ENCODE assay signal across 23 cellular contexts in genomic region chr11:27635567-27636037, GRCh38.
DNase-seq lines count a peak whose midpoint lies in the region; ATAC-seq and TF ChIP-seq lines count a peak whose summit lies in the region.
"Had no signal": no experiment of that assay in that cellular context is flagged by ENCODE, and none has a peak within 500 bp of the region (broad histone marks: within the 10 kb centered on the region; RNA-seq: fewer than 3 reads in every experiment).

No MANE protein-coding gene starts in this region.

- H3K9me3 ChIP-seq in HUES48 (ENCODE audit: control insufficient read depth, insufficient read depth, low read length) = no peaks in the 10 kb centered on the region
- H3K9me3 ChIP-seq: uterus had no signal

- H3K27me3 Mint-ChIP-seq in GM23338 (ENCODE audit: insufficient read depth, low read depth, poor library complexity) = peaks cover 34% of the 10 kb centered on the region
- H3K27me3 Mint-ChIP-seq: activated B cell treated with CpG ODN at 0.5 μM for 24 hours; activated CD8-positive, alpha-beta T cell treated with anti-CD3 and anti-CD28 coated beads for 36 hours; naive thymus-derived CD8-positive, alpha-beta T cell had no signal

- peaks cover 37% of the 10 kb centered on the region for H3K79me2 ChIP-seq in GM23338 (replicated peaks; ENCODE audit: insufficient read depth)

- peak overlapping the region; percentile 98 for H3K27ac Mint-ChIP-seq in GM23338
- no peak overlapping the region for H3K27ac Mint-ChIP-seq in stimulated activated effector memory CD8-positive, alpha-beta T cell treated with anti-CD3 and anti-CD28 coated beads, Interleukin-12 subunit alpha, Interleukin-12 subunit beta, amount 100 ng/mL, for 72 hours
- H3K27ac Mint-ChIP-seq: activated B cell treated with CpG ODN at 0.5 μM for 24 hours; activated CD8-positive, alpha-beta T cell treated with anti-CD3 and anti-CD28 coated beads for 36 hours; activated T-cell treated with anti-CD3 and anti-CD28 coated beads, Interleukin-2, amount 50 U/mL, for 72 hours; naive thymus-derived CD8-positive, alpha-beta T cell had no signal

- no peaks in the 10 kb centered on the region; the same call in 1 of the 2 replicates for H4K20me1 ChIP-seq in GM23338 (replicated peaks; ENCODE audit: insufficient read depth)

- 0 out of 2 replicates have a peak overlapping the region, but pooled peaks have one; percentile 36 for H3K9ac ChIP-seq in HUES48 (ENCODE audit: low read depth, low read length)

- ATAC-seq in GM23338 = peak; percentile 53
- no peak for ATAC-seq in HG02970 (IDR thresholded peaks at IDR 0.05; ENCODE audit: low FRiP score, unreplicated experiment)
- no peak for ATAC-seq in stimulated activated effector memory CD8-positive, alpha-beta T cell treated with anti-CD3 and anti-CD28 coated beads, Interleukin-12 subunit alpha, Interleukin-12 subunit beta, amount 100 ng/mL, for 72 hours
- ATAC-seq: activated CD8-positive, alpha-beta T cell treated with anti-CD3 and anti-CD28 coated beads for 36 hours; activated T-cell treated with anti-CD3 and anti-CD28 coated beads, Interleukin-2, amount 50 U/mL, for 72 hours; naive thymus-derived CD8-positive, alpha-beta T cell had no signal

- H3K4me2 ChIP-seq in GM23338 = peak overlapping the region; percentile 54

- H3K4me3 ChIP-seq in GM23338 = peak overlapping the region; percentile 17
- peak overlapping the region; percentile 37; the same call in 1 of the 2 replicates for H3K4me3 ChIP-seq in HUES48 (ENCODE audit: low read depth, low read length)
- H3K4me3 ChIP-seq in epithelial cell of esophagus (ENCODE audit: low read length) = no peak overlapping the region
- H3K4me3 ChIP-seq: ascending aorta, uterus had no signal

- peaks cover 49% of the 10 kb centered on the region for H3K36me3 Mint-ChIP-seq in GM23338 (ENCODE audit: low read depth)
- H3K36me3 Mint-ChIP-seq in stimulated activated effector memory CD8-positive, alpha-beta T cell treated with anti-CD3 and anti-CD28 coated beads, Interleukin-12 subunit alpha, Interleukin-12 subunit beta, amount 100 ng/mL, for 72 hours = no peaks in the 10 kb centered on the region

- H3F3A ChIP-seq in GM23338 (replicated peaks; ENCODE audit: low read depth) = no peaks in the 10 kb centered on the region; the same call in 1 of the 2 replicates

- peaks cover 18% of the 10 kb centered on the region for H3K9me3 Mint-ChIP-seq in GM23338
- peaks cover 6% of the 10 kb centered on the region for H3K9me3 Mint-ChIP-seq in stimulated activated effector memory CD8-positive, alpha-beta T cell treated with anti-CD3 and anti-CD28 coated beads, Interleukin-12 subunit alpha, Interleukin-12 subunit beta, amount 100 ng/mL, for 72 hours

- H3K27ac ChIP-seq in GM23338 (ENCODE audit: low read depth) (peak overlapping the region; percentile 92), HUES48 (ENCODE audit: low read depth, low read length) (peak overlapping the region; percentile 84)
- H3K27ac ChIP-seq: ascending aorta, uterus had no signal

- H3K36me3 ChIP-seq in GM23338 (ENCODE audit: insufficient read depth) (peaks cover 14% of the 10 kb centered on the region; the same call in 1 of the 2 replicates), HUES48 (ENCODE audit: control insufficient read depth, insufficient read depth, low read length) (peaks cover 5% of the 10 kb centered on the region; the same call in 1 of the 2 replicates)
- H3K36me3 ChIP-seq: ascending aorta, uterus had no signal

- H3K9me2 ChIP-seq in GM23338 (ENCODE audit: insufficient read depth) = peaks cover 13% of the 10 kb centered on the region; the same call in 1 of the 2 replicates

- TF ChIP-seq CTCF in GM23338 (conservative IDR thresholded peaks at IDR 0.05; ENCODE audit: low read depth in 2 of 2) = no peak
- TF ChIP-seq CTCF in epithelial cell of esophagus (IDR thresholded peaks at IDR 0.05; ENCODE audit: insufficient read depth, low read depth, low read length, missing control alignments) = no peak

- H3K27me3 ChIP-seq in GM23338 (ENCODE audit: insufficient read depth) (no peaks in the 10 kb centered on the region), HUES48 (ENCODE audit: control insufficient read depth, insufficient read depth, low read length) (no peaks in the 10 kb centered on the region)
- H3K27me3 ChIP-seq: ascending aorta, uterus had no signal

- DNase-seq in GDM1 (lab: John Stamatoyannopoulos, UW) (peak; percentile 26), GM23338 (ENCODE audit: low spot score) (peak; percentile 25), epithelial cell of esophagus (ENCODE audit: low read depth) (peak; percentile 88), NCI-H446 treated with DMSO at 0.1 percent for 48 hours (lab: John Stamatoyannopoulos, UW) (no peak), cerebellar nuclear complex (lab: John Stamatoyannopoulos, UW) (no peak)
- no peak for DNase-seq in stimulated activated effector memory CD8-positive, alpha-beta T cell treated with anti-CD3 and anti-CD28 coated beads, Interleukin-12 subunit alpha, Interleukin-12 subunit beta, amount 100 ng/mL, for 72 hours (ENCODE audit: low spot score in 2 of 2)
- DNase-seq: activated B cell treated with CpG ODN at 0.5 μM for 24 hours; activated CD8-positive, alpha-beta T cell treated with anti-CD3 and anti-CD28 coated beads for 36 hours; activated naive CD4-positive, alpha-beta T cell treated with anti-CD3 and anti-CD28 coated beads, Interleukin-2, amount 50 U/mL, for 16 hours; activated T-cell treated with anti-CD3 and anti-CD28 coated beads, Interleukin-2, amount 50 U/mL, for 72 hours; C1 segment of cervical spinal cord; effector CD8-positive, alpha-beta T cell; H7; naive thymus-derived CD8-positive, alpha-beta T cell; NCI-H1694 treated with DMSO at 0.1 percent for 48 hours; NCI-H446; NK-92 treated with Interleukin-12 subunit alpha and Interleukin-12 subunit beta, amount 100 ng/mL, for 24 hours; stimulated activated CD8-positive, alpha-beta memory T cell treated with anti-CD3 and anti-CD28 coated beads, Interleukin-4, amount 100 ng/mL, for 48 hours; substantia nigra; uterus had no signal

- peak overlapping the region; percentile 95 for H3K4me3 Mint-ChIP-seq in GM23338
- H3K4me3 Mint-ChIP-seq in stimulated activated effector memory CD8-positive, alpha-beta T cell treated with anti-CD3 and anti-CD28 coated beads, Interleukin-12 subunit alpha, Interleukin-12 subunit beta, amount 100 ng/mL, for 72 hours = no peak overlapping the region
- H3K4me3 Mint-ChIP-seq: activated B cell treated with CpG ODN at 0.5 μM for 24 hours; activated CD8-positive, alpha-beta T cell treated with anti-CD3 and anti-CD28 coated beads for 36 hours; activated T-cell treated with anti-CD3 and anti-CD28 coated beads, Interleukin-2, amount 50 U/mL, for 72 hours; naive thymus-derived CD8-positive, alpha-beta T cell had no signal

- peaks cover 38% of the 10 kb centered on the region for H3K4me1 Mint-ChIP-seq in GM23338
- H3K4me1 Mint-ChIP-seq in stimulated activated effector memory CD8-positive, alpha-beta T cell treated with anti-CD3 and anti-CD28 coated beads, Interleukin-12 subunit alpha, Interleukin-12 subunit beta, amount 100 ng/mL, for 72 hours = no peaks in the 10 kb centered on the region
- H3K4me1 Mint-ChIP-seq: activated B cell treated with CpG ODN at 0.5 μM for 24 hours; naive thymus-derived CD8-positive, alpha-beta T cell had no signal

- H3K4me1 ChIP-seq in GM23338 (ENCODE audit: insufficient read depth) (peaks cover 20% of the 10 kb centered on the region), HUES48 (ENCODE audit: control insufficient read depth, insufficient read depth, low read length) (peaks cover 25% of the 10 kb centered on the region)
- H3K4me1 ChIP-seq: ascending aorta, uterus had no signal

- no peak overlapping the region for H2AFZ ChIP-seq in GM23338

TF ChIP-seq in GM23338, 12 proteins besides CTCF, POLR2A, EP300 and RAD21:
- TF ChIP-seq POLR2AphosphoS5 (IDR thresholded peaks at IDR 0.05; ENCODE audit: low read depth) (peak; percentile 74), REST (IDR thresholded peaks at IDR 0.05; ENCODE audit: unreplicated experiment) (no peak), STAT1 (IDR thresholded peaks at IDR 0.05; ENCODE audit: unreplicated experiment) (no peak), ETS1 (IDR thresholded peaks at IDR 0.05) (no peak), ZNF331 (CRISPR knock-in tag; IDR thresholded peaks at IDR 0.05; ENCODE audit: low read depth) (no peak), EZH2phosphoT487 (IDR thresholded peaks at IDR 0.05; ENCODE audit: unreplicated experiment) (no peak), EZH2 (IDR thresholded peaks at IDR 0.05; ENCODE audit: low read depth, unreplicated experiment) (no peak)
TF ChIP-seq in GM23338: peak in this region for 1.

Comparison
In these comparisons a context has a peak if more than half of its experiments do, and no peak if none do; other contexts are left out.
1. DNase-seq: peak in GDM1 (single experiment), GM23338 (single experiment) and epithelial cell of esophagus (single experiment); none in NCI-H446 treated with DMSO at 0.1 percent for 48 hours (single experiment), stimulated activated effector memory CD8-positive, alpha-beta T cell treated with anti-CD3 and anti-CD28 coated beads, Interleukin-12 subunit alpha, Interleukin-12 subunit beta, amount 100 ng/mL, for 72 hours (0 of 2) and cerebellar nuclear complex (0 of 2).